ENCODE assay signal across 1 cellular context in genomic region chr1:93909146-93910050, GRCh38.
TF ChIP-seq lines count a peak whose summit lies in the region.

Gene GCLM, minus strand, starts transcription at chr1:93909430. Its CDS starts 267 bp downstream, at chr1:93909163.

TF ChIP-seq in HepG2, 621 proteins besides CTCF, POLR2A, EP300 and RAD21 (continued from another document and continues in another):
- no peak for TF ChIP-seq E2F2 (CRISPR knock-in tag; IDR thresholded peaks at IDR 0.05; ENCODE audit: borderline replicate concordance)
- TF ChIP-seq CEBPG (CRISPR knock-in tag; IDR thresholded peaks at IDR 0.05), result peak; percentile 41
- TF ChIP-seq SAFB2 (CRISPR knock-in tag; IDR thresholded peaks at IDR 0.05; ENCODE audit: borderline replicate concordance, low read depth), result no peak
- peak; percentile 56; the same call in 1 of the 2 replicates for TF ChIP-seq SPEN (CRISPR knock-in tag; IDR thresholded peaks at IDR 0.05; ENCODE audit: low read depth)
- no peak for TF ChIP-seq ZNF891 (CRISPR knock-in tag; IDR thresholded peaks at IDR 0.05)
- TF ChIP-seq ZNF484 (CRISPR knock-in tag; IDR thresholded peaks at IDR 0.05; ENCODE audit: borderline replicate concordance, low read depth), result no peak
- TF ChIP-seq BRCA1 (CRISPR knock-in tag; IDR thresholded peaks at IDR 0.05), result no peak
- no peak for TF ChIP-seq ZNF180 (CRISPR knock-in tag; IDR thresholded peaks at IDR 0.05; ENCODE audit: borderline replicate concordance, low read depth)
- TF ChIP-seq CENPX (CRISPR knock-in tag; IDR thresholded peaks at IDR 0.05), result no peak
- no peak for TF ChIP-seq LBX2 (CRISPR knock-in tag; IDR thresholded peaks at IDR 0.05; ENCODE audit: borderline replicate concordance)
- no peak for TF ChIP-seq ZSCAN5A (CRISPR knock-in tag; IDR thresholded peaks at IDR 0.05; ENCODE audit: borderline replicate concordance)
- TF ChIP-seq XRCC5 (optimal IDR thresholded peaks at IDR 0.05; ENCODE audit: low read length), result no peak
- no peak; the same call in 1 of the 2 replicates for TF ChIP-seq TOPORS (CRISPR knock-in tag; IDR thresholded peaks at IDR 0.05)
- no peak for TF ChIP-seq FOXC1 (CRISPR knock-in tag; IDR thresholded peaks at IDR 0.05; ENCODE audit: borderline replicate concordance)
- no peak for TF ChIP-seq THYN1 (CRISPR knock-in tag; IDR thresholded peaks at IDR 0.05; ENCODE audit: borderline replicate concordance, low read depth)
- TF ChIP-seq ZNF879 (CRISPR knock-in tag; IDR thresholded peaks at IDR 0.05), result no peak
- TF ChIP-seq ZNF629 (CRISPR knock-in tag; conservative IDR thresholded peaks at IDR 0.05), result no peak
- no peak for TF ChIP-seq ZMAT5 (CRISPR knock-in tag; IDR thresholded peaks at IDR 0.05; ENCODE audit: borderline replicate concordance, low read depth)
- no peak for TF ChIP-seq ISX (CRISPR knock-in tag; conservative IDR thresholded peaks at IDR 0.05)
- TF ChIP-seq MAX (IDR thresholded peaks at IDR 0.05), result peak; percentile 88
- TF ChIP-seq THAP7 (CRISPR knock-in tag; IDR thresholded peaks at IDR 0.05), result no peak
- TF ChIP-seq MIXL1 (CRISPR knock-in tag; IDR thresholded peaks at IDR 0.05), result peak; percentile 12; the same call in 1 of the 2 replicates
- no peak for TF ChIP-seq RAD51 (IDR thresholded peaks at IDR 0.05; ENCODE audit: borderline replicate concordance)
- TF ChIP-seq ZFP62 (CRISPR knock-in tag; IDR thresholded peaks at IDR 0.05), result no peak
- peak; percentile 24; the same call in 1 of the 2 replicates for TF ChIP-seq ZNF792 (CRISPR knock-in tag; IDR thresholded peaks at IDR 0.05)
- peak; percentile 39; the same call in 1 of the 2 replicates for TF ChIP-seq DR1 (CRISPR knock-in tag; IDR thresholded peaks at IDR 0.05)
- no peak for TF ChIP-seq ZKSCAN8 (CRISPR knock-in tag; IDR thresholded peaks at IDR 0.05; ENCODE audit: borderline replicate concordance)
- no peak for TF ChIP-seq MTA3 (CRISPR knock-in tag; IDR thresholded peaks at IDR 0.05)
- TF ChIP-seq ZBTB7A (CRISPR knock-in tag; IDR thresholded peaks at IDR 0.05), result peak; percentile 67; the same call in 1 of the 2 replicates
- TF ChIP-seq HMGXB4 (CRISPR knock-in tag; IDR thresholded peaks at IDR 0.05; ENCODE audit: borderline replicate concordance in 1 of 2, low read depth in 1 of 2), result peak; percentile 87
- TF ChIP-seq ATM (IDR thresholded peaks at IDR 0.05; ENCODE audit: borderline replicate concordance), result no peak
- peak; percentile 64; the same call in 1 of the 2 replicates for TF ChIP-seq ZNF777 (CRISPR knock-in tag; IDR thresholded peaks at IDR 0.05)
- no peak for TF ChIP-seq RERE (CRISPR knock-in tag; IDR thresholded peaks at IDR 0.05; ENCODE audit: low read depth)
- TF ChIP-seq TCF7L2 (IDR thresholded peaks at IDR 0.05; ENCODE audit: low read depth, low read length), result no peak
- TF ChIP-seq ZNF441 (CRISPR knock-in tag; IDR thresholded peaks at IDR 0.05; ENCODE audit: borderline replicate concordance), result no peak
- TF ChIP-seq PCBP1 (IDR thresholded peaks at IDR 0.05; ENCODE audit: borderline replicate concordance, low read depth, low read length), result no peak
- TF ChIP-seq SETDB1 (CRISPR knock-in tag; IDR thresholded peaks at IDR 0.05; ENCODE audit: borderline replicate concordance), result no peak
- no peak for TF ChIP-seq ZNF652 (CRISPR knock-in tag; IDR thresholded peaks at IDR 0.05; ENCODE audit: borderline replicate concordance, low read depth)
- 0 out of 2 replicates have a peak, but pooled peaks have one; percentile 18 for TF ChIP-seq TGIF2 (CRISPR knock-in tag; IDR thresholded peaks at IDR 0.05)
- 0 out of 2 replicates have a peak, but pooled peaks have one; percentile 44 for TF ChIP-seq ZNF784 (CRISPR knock-in tag; IDR thresholded peaks at IDR 0.05; ENCODE audit: borderline replicate concordance)
- no peak for TF ChIP-seq HNRNPL (IDR thresholded peaks at IDR 0.05; ENCODE audit: low read depth, low read length)
- TF ChIP-seq NFE2L1 (CRISPR knock-in tag; IDR thresholded peaks at IDR 0.05; ENCODE audit: borderline replicate concordance), result no peak
- TF ChIP-seq TRAFD1 (CRISPR knock-in tag; IDR thresholded peaks at IDR 0.05; ENCODE audit: borderline replicate concordance), result no peak
- TF ChIP-seq PHF20 (CRISPR knock-in tag; IDR thresholded peaks at IDR 0.05), result no peak
- no peak for TF ChIP-seq MBNL3 (CRISPR knock-in tag; conservative IDR thresholded peaks at IDR 0.05)
- no peak for TF ChIP-seq MED13 (CRISPR knock-in tag; IDR thresholded peaks at IDR 0.05)
- no peak for TF ChIP-seq ZKSCAN5 (CRISPR knock-in tag; IDR thresholded peaks at IDR 0.05)
- TF ChIP-seq ZNF749 (CRISPR knock-in tag; IDR thresholded peaks at IDR 0.05; ENCODE audit: borderline replicate concordance), result no peak
- 0 out of 2 replicates have a peak, but pooled peaks have one; percentile 36 for TF ChIP-seq MEF2D (CRISPR knock-in tag; IDR thresholded peaks at IDR 0.05)
- no peak for TF ChIP-seq ZNF225 (CRISPR knock-in tag; IDR thresholded peaks at IDR 0.05)
